In the genomic region with DNA sequence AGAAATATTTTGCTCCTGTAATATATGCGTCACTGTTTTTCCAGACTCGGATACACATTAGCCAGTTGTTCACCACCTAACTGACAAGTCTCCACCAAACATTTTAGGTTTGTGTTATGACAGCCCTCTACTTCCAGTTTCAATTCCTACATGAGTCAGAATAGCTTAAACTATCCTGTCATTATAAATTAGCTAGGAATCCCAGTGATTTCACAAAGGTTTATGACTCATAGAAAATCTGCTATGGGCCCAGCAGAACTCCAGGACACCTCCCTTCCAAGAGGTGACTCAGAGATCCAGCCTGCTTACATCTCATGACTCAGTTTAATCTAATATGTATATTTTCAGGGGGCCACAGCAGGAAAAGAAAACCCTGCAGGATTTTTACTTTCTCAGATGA, we compare ENCODE assay signal across 10 cellular contexts. TPM values are rescaled to one million over a fixed set of nuclear protein-coding genes. Genes with fewer than 3 reads are reported as not detected.
A peak's percentile ranks its signal among the peaks of the same experiment; 100 is the strongest.
DNase-seq lines count a peak whose midpoint lies in the region; ATAC-seq and TF ChIP-seq lines count a peak whose summit lies in the region.
"Had no signal": no experiment of that assay in that cellular context is flagged by ENCODE, and none has a peak within 500 bp of the region (broad histone marks: within the 10 kb centered on the region; RNA-seq: fewer than 3 reads in every experiment).

No MANE protein-coding gene starts in this region.

- ATAC-seq in PC-3: peak; percentile 96
- peak; percentile 99 for ATAC-seq in esophagus mucosa
- ATAC-seq in HG02759 (IDR thresholded peaks at IDR 0.05; ENCODE audit: unreplicated experiment): no peak
- no peak for ATAC-seq in Right ventricle myocardium superior (ENCODE audit: poor library complexity)
- ATAC-seq: stimulated activated naive B cell treated with anti-CD40 and anti-IgM and Interleukin-4, amounts not matched to agents 10 μg/mL and 1 μg/mL and 100 μg/mL, for 72 hours had no signal

- intact Hi-C loops in PC-3 (cut with micrococcal nuclease): loop anchor here (1.0 to 5.0 kb wide), 3 partner anchors 18 to 191 kb away; a partner anchor contains a TSS
- intact Hi-C loops in Right ventricle myocardium superior (cut with DNase I): loop anchor here (10.0 kb wide), 1 partner anchor 197 kb away; no protein-coding TSS in a partner anchor

- peak overlapping the region; percentile 72 for H3K4me2 ChIP-seq in GM23248 (ENCODE audit: unreplicated experiment)
- peak overlapping the region; percentile 75 for H3K4me2 ChIP-seq in PC-3 (ENCODE audit: low read length)
- H3K4me2 ChIP-seq in trophoblast cell (ENCODE audit: low read length): no peak overlapping the region

- no peak overlapping the region for H3K23ac ChIP-seq in trophoblast cell (ENCODE audit: low read length)

- peak overlapping the region; percentile 44; the same call in 1 of the 2 replicates for H3K9ac ChIP-seq in GM23248
- H3K9ac ChIP-seq in PC-3 (ENCODE audit: low read length): peak overlapping the region; percentile 44; the same call in 1 of the 2 replicates
- H3K9ac ChIP-seq in trophoblast cell (ENCODE audit: low read length): no peak overlapping the region

- H3K36me3 ChIP-seq in GM23248 (ENCODE audit: low read depth): no peaks in the 10 kb centered on the region
- no peaks in the 10 kb centered on the region for H3K36me3 ChIP-seq in PC-3 (ENCODE audit: low read depth, low read length)
- no peaks in the 10 kb centered on the region for H3K36me3 ChIP-seq in trophoblast cell (ENCODE audit: control insufficient read depth in 1 of 2, insufficient read depth in 2 of 2, low read length in 2 of 2)

- H3K9me2 ChIP-seq in GM23248 (ENCODE audit: insufficient read depth) (no peaks in the 10 kb centered on the region), PC-3 (replicated peaks; ENCODE audit: low read length) (no peaks in the 10 kb centered on the region)

- in situ Hi-C loops in GM23248 (cut with MboI): no loop called here

- peak overlapping the region; percentile 24 for H3K4me3 ChIP-seq in GM23248
- peak overlapping the region; percentile 44 for H3K4me3 ChIP-seq in PC-3 (ENCODE audit: low read length)
- no peak overlapping the region for H3K4me3 ChIP-seq in trophoblast cell (ENCODE audit: low read depth, low read length)

- H2BK120ac ChIP-seq in trophoblast cell (ENCODE audit: insufficient read depth, low read length, poor library complexity): no peak overlapping the region

- H4K8ac ChIP-seq in trophoblast cell (ENCODE audit: low read depth, low read length): no peak overlapping the region

- H3K14ac ChIP-seq in trophoblast cell (ENCODE audit: low read length): no peak overlapping the region

- no peak overlapping the region for H3K18ac ChIP-seq in trophoblast cell (ENCODE audit: low read length)

- WGBS in GM23248 (ENCODE audit: low coverage in 1 of 2, low lambda C conversion rate in 2 of 2, missing lambda C conversion rate in 2 of 2), 2 experiments: 0 to 2% methylated on average over 2 of the region's 2 CpGs
- WGBS in trophoblast cell (ENCODE audit: extremely low coverage, insufficient coverage, insufficient read length): no CpG with 5 or more reads among the region's 2 CpGs

- no peak overlapping the region for H2AK5ac ChIP-seq in trophoblast cell (ENCODE audit: low read length)

- H4K12ac ChIP-seq in trophoblast cell (ENCODE audit: low read depth, low read length): no peak overlapping the region

- H4K20me1 ChIP-seq in GM23248 (ENCODE audit: insufficient read depth) (no peaks in the 10 kb centered on the region), PC-3 (ENCODE audit: low read length) (no peaks in the 10 kb centered on the region)

- H3F3A ChIP-seq in GM23248 (ENCODE audit: insufficient read depth) (peaks cover 36% of the 10 kb centered on the region), PC-3 (ENCODE audit: low read length, unreplicated experiment) (peaks cover 11% of the 10 kb centered on the region)

- H2BK5ac ChIP-seq in trophoblast cell (ENCODE audit: low read depth, low read length, poor library complexity): no peak overlapping the region

- H3K27ac ChIP-seq in GM23248 (peak overlapping the region; percentile 76), PC-3 (ENCODE audit: low read length) (peak overlapping the region; percentile 79), trophoblast cell (ENCODE audit: low read depth, low read length) (no peak overlapping the region)

- no peaks in the 10 kb centered on the region for H3K9me3 ChIP-seq in GM23248 (ENCODE audit: low read depth)
- H3K9me3 ChIP-seq in PC-3 (ENCODE audit: low read length): no peaks in the 10 kb centered on the region
- peaks cover 5% of the 10 kb centered on the region for H3K9me3 ChIP-seq in trophoblast cell (ENCODE audit: insufficient read depth, low read depth, low read length)

- H3K4me1 ChIP-seq in GM23248 (ENCODE audit: insufficient read depth) (peaks cover 39% of the 10 kb centered on the region), PC-3 (ENCODE audit: insufficient read depth, low read length) (peaks cover 30% of the 10 kb centered on the region), trophoblast cell (ENCODE audit: control insufficient read depth in 1 of 2, insufficient read depth in 2 of 2, low read length in 2 of 2) (peaks cover 0 to 3% of the 10 kb centered on the region in 2 experiments)

- H3K4ac ChIP-seq in trophoblast cell (ENCODE audit: low read depth, low read length): no peak overlapping the region

- CTCF ChIA-PET in PC-3 (lab: Charles Lee): interaction anchor here (0.6 to 0.7 kb wide), 3 partner anchors 20 to 357 kb away, joined by 3 to 5 read pairs (median 3); no protein-coding TSS in a partner anchor

- H3K79me2 ChIP-seq in GM23248 (ENCODE audit: insufficient read depth) (no peaks in the 10 kb centered on the region), PC-3 (ENCODE audit: low read length) (no peaks in the 10 kb centered on the region), trophoblast cell (ENCODE audit: control insufficient read depth, insufficient read depth, low read length, poor library complexity) (no peaks in the 10 kb centered on the region)

- BruUV-seq in PC-3 (replicated peaks; lab: Mats Ljungman, UMichigan): no TSS peak

- peak; percentile 98 for DNase-seq in GM23248
- peak; percentile 99 for DNase-seq in PC-3
- DNase-seq in trophoblast cell: peak; percentile 50 to 54
- no peak for DNase-seq in GM10266 (ENCODE audit: extremely low spot score)
- DNase-seq in Right ventricle myocardium superior: no peak
- DNase-seq in NCI-H1930 (lab: John Stamatoyannopoulos, UW): no peak
- DNase-seq: stimulated activated naive B cell treated with anti-CD40 and anti-IgM and Interleukin-4, amounts not matched to agents 10 μg/mL and 1 μg/mL and 100 μg/mL, for 72 hours had no signal

- TF ChIP-seq CTCF in PC-3 (conservative IDR thresholded peaks at IDR 0.05; ENCODE audit: low read depth, low read length) (no peak), GM10266 (IDR thresholded peaks at IDR 0.05; ENCODE audit: control insufficient read depth, insufficient read depth, low read depth, missing control alignments) (no peak)

- H2AFZ ChIP-seq in GM23248 (no peak overlapping the region), PC-3 (ENCODE audit: low read length) (no peak overlapping the region), trophoblast cell (ENCODE audit: insufficient read depth, low read length, poor library complexity) (no peak overlapping the region)

- H3K27me3 ChIP-seq in GM23248 (replicated peaks; ENCODE audit: insufficient read depth) (no peaks in the 10 kb centered on the region), PC-3 (ENCODE audit: low read length) (no peaks in the 10 kb centered on the region), trophoblast cell (ENCODE audit: insufficient read depth, low read length) (no peaks in the 10 kb centered on the region)

- no peak overlapping the region for H2BK12ac ChIP-seq in trophoblast cell (ENCODE audit: low read length)

- H4K91ac ChIP-seq in trophoblast cell (ENCODE audit: low read depth, low read length): no peak overlapping the region

- no peaks in the 10 kb centered on the region for H3K79me1 ChIP-seq in trophoblast cell (ENCODE audit: low read length)

- POLR2A ChIA-PET in PC-3 (lab: Charles Lee; ENCODE audit: unreplicated experiment): no interaction called here

RNA-seq across cellular contexts. Expression of a gene that starts 17.4 kb away (rescaled TPM):
- 9.5 and 10.5 TPM in 2 replicates for total RNA-seq in GM23248 (2014; rRNA removed; shearing (Covaris generic))
- 3.5 and 5.0 TPM in 2 replicates for polyA plus RNA-seq in GM23248 (2016; fragmentation: Nextera tagmentation; extraction: Ambion mirVana)
- total RNA-seq in PC-3 (2014; rRNA removed) (16.9 and 25.4 TPM in 2 replicates), esophagus mucosa (1.1 TPM), Right ventricle myocardium superior (27.4 TPM)
- 0.97 and 0.99 TPM in 2 replicates for polyA plus RNA-seq in trophoblast cell (2013)
- polyA plus RNA-seq: IgD-negative memory B cell had no signal

Comparison
In these comparisons a context has a peak if more than half of its experiments do, and no peak if none do; other contexts are left out.
1. DNase-seq: peak in GM23248 (single experiment), PC-3 (single experiment) and trophoblast cell (2 of 2); none in GM10266 (single experiment), Right ventricle myocardium superior (single experiment) and NCI-H1930 (0 of 2).
2. ATAC-seq: peak in PC-3 (single experiment) and esophagus mucosa (single experiment); none in HG02759 (single experiment) and Right ventricle myocardium superior (single experiment).